8 cellular contexts compared by ENCODE assay signal in genomic region chr20:63642518-63643247, GRCh38. TPM values are rescaled to one million over a fixed set of nuclear protein-coding genes. Genes with fewer than 3 reads are reported as not detected.
DNase-seq lines count a peak whose midpoint lies in the region; ATAC-seq and TF ChIP-seq lines count a peak whose summit lies in the region.

No MANE protein-coding gene starts in this region.

- no peak for DNase-seq in activated T-cell treated with anti-CD3 and anti-CD28 coated beads, Interleukin-2, amount 50 U/mL, for 72 hours
- DNase-seq in activated T-cell treated with anti-CD3 and anti-CD28 coated beads, Interleukin-2, amount 50 U/mL, for 48 hours = no peak
- no peak for DNase-seq in activated CD8-positive, alpha-beta T cell treated with anti-CD3 and anti-CD28 coated beads, Interleukin-2, amount 10 ng/mL, durations not matched to agents 7 days and 5 days
- DNase-seq in kidney epithelial cell (ENCODE audit: low read depth) (no peak), thyroid gland (peak in 1 of 2 donors; percentile 42), HEK293T (ENCODE audit: extremely low spot score) (no peak)

- peaks cover 30% of the 10 kb centered on the region for H3K4me1 Mint-ChIP-seq in activated T-cell treated with anti-CD3 and anti-CD28 coated beads, Interleukin-2, amount 50 U/mL, for 72 hours (ENCODE audit: low read depth)
- H3K4me1 Mint-ChIP-seq in activated CD8-positive, alpha-beta T cell treated with anti-CD3 and anti-CD28 coated beads, Interleukin-2, amount 10 ng/mL, durations not matched to agents 7 days and 5 days (ENCODE audit: low read depth) = peaks cover 18% of the 10 kb centered on the region

- no peaks in the 10 kb centered on the region for H3K9me3 ChIP-seq in thyroid gland

- intact Hi-C loops in thyroid gland (cut with DNase I) = loop anchor here (10.0 kb wide), 1 partner anchor 68 kb away; the partner anchor contains the start of gene HELZ2

- POLR2A ChIA-PET in activated CD8-positive, alpha-beta T cell treated with anti-CD3 and anti-CD28 coated beads, Interleukin-2, amount 10 ng/mL, durations not matched to agents 7 days and 5 days (lab: Charles Lee) = interaction anchor here (1.3 to 2.5 kb wide), 4 partner anchors 9 to 68 kb away, joined by 4 to 34 read pairs (median 13); partner anchors contain the start of genes GMEB2, HELZ2 and RTEL1
- POLR2A ChIA-PET in HEK293T (lab: Yijun Ruan, JAX) = interaction anchor here (0.7 to 3.6 kb wide), 6 partner anchors 9 to 222 kb away, joined by 3 to 25 read pairs (median 6); partner anchors contain the start of genes ARFRP1, GMEB2, RTEL1 and STMN3

- H3K36me3 ChIP-seq in kidney epithelial cell (ENCODE audit: control insufficient read depth, insufficient read depth, low read length) (no peaks in the 10 kb centered on the region), thyroid gland (no peaks in the 10 kb centered on the region)

- peaks cover 0 to 2% of the 10 kb centered on the region in 2 donors for H3K36me3 Mint-ChIP-seq in activated T-cell treated with anti-CD3 and anti-CD28 coated beads, Interleukin-2, amount 50 U/mL, for 72 hours (ENCODE audit: insufficient read depth in 2 of 2)
- peaks cover 6% of the 10 kb centered on the region for H3K36me3 Mint-ChIP-seq in activated CD8-positive, alpha-beta T cell treated with anti-CD3 and anti-CD28 coated beads, Interleukin-2, amount 10 ng/mL, durations not matched to agents 7 days and 5 days (ENCODE audit: low read depth)

- peak overlapping the region; percentile 8 to 75 (median 74) for H3K27ac ChIP-seq in thyroid gland

- H3K27ac Mint-ChIP-seq in activated T-cell treated with anti-CD3 and anti-CD28 coated beads, Interleukin-2, amount 50 U/mL, for 72 hours = no peak overlapping the region
- peak overlapping the region; percentile 76 for H3K27ac Mint-ChIP-seq in activated CD8-positive, alpha-beta T cell treated with anti-CD3 and anti-CD28 coated beads, Interleukin-2, amount 10 ng/mL, durations not matched to agents 7 days and 5 days

- TF ChIP-seq CTCF in kidney epithelial cell (IDR thresholded peaks at IDR 0.05; ENCODE audit: insufficient read depth, low read length, poor library complexity, severe bottlenecking) = no peak
- no peak for TF ChIP-seq CTCF in thyroid gland (IDR thresholded peaks at IDR 0.05)

- H3K27me3 Mint-ChIP-seq in activated T-cell treated with anti-CD3 and anti-CD28 coated beads, Interleukin-2, amount 50 U/mL, for 72 hours (ENCODE audit: low read depth) = no peaks in the 10 kb centered on the region
- no peaks in the 10 kb centered on the region for H3K27me3 Mint-ChIP-seq in activated CD8-positive, alpha-beta T cell treated with anti-CD3 and anti-CD28 coated beads, Interleukin-2, amount 10 ng/mL, durations not matched to agents 7 days and 5 days (ENCODE audit: low read depth)

- TF ChIP-seq POLR2A in thyroid gland (IDR thresholded peaks at IDR 0.05) = no peak

- H3K4me3 ChIP-seq in kidney epithelial cell (ENCODE audit: low read depth, low read length) (peak overlapping the region; percentile 36), thyroid gland (replicated peaks in 1 of 3) (peak overlapping the region in 2 of 3 donors; percentile 8 to 41)

- H3K4me3 Mint-ChIP-seq in activated T-cell treated with anti-CD3 and anti-CD28 coated beads, Interleukin-2, amount 50 U/mL, for 72 hours = peak overlapping the region; percentile 69 to 81
- H3K4me3 Mint-ChIP-seq in activated CD8-positive, alpha-beta T cell treated with anti-CD3 and anti-CD28 coated beads, Interleukin-2, amount 10 ng/mL, durations not matched to agents 7 days and 5 days = peak overlapping the region; percentile 62

- H3K9me3 Mint-ChIP-seq in activated T-cell treated with anti-CD3 and anti-CD28 coated beads, Interleukin-2, amount 50 U/mL, for 72 hours = peaks cover 0 to 3% of the 10 kb centered on the region in 2 donors
- no peaks in the 10 kb centered on the region for H3K9me3 Mint-ChIP-seq in activated CD8-positive, alpha-beta T cell treated with anti-CD3 and anti-CD28 coated beads, Interleukin-2, amount 10 ng/mL, durations not matched to agents 7 days and 5 days (ENCODE audit: insufficient read depth)

- H3K27me3 ChIP-seq in kidney epithelial cell (ENCODE audit: control insufficient read depth, insufficient read depth, low read length) (no peaks in the 10 kb centered on the region), thyroid gland (no peaks in the 10 kb centered on the region)

- WGBS in thyroid gland, 2 donors = 49 to 90% methylated on average over 6 to 10 of the region's 31 CpGs

- CTCF ChIA-PET in activated CD8-positive, alpha-beta T cell treated with anti-CD3 and anti-CD28 coated beads, Interleukin-2, amount 10 ng/mL, durations not matched to agents 7 days and 5 days (lab: Charles Lee) = interaction anchor here (0.6 to 2.6 kb wide), 18 partner anchors 9 to 415 kb away, joined by 3 to 39 read pairs (median 4); partner anchors contain the start of genes GMEB2, PTK6, RTEL1 and STMN3
- CTCF ChIA-PET in HEK293T (lab: Yijun Ruan, JAX) = interaction anchor here (0.9 to 1.7 kb wide), 4 partner anchors 9 to 105 kb away, joined by 3 to 7 read pairs (median 4); partner anchors contain the start of genes PTK6 and RTEL1

- H3K4me1 ChIP-seq in thyroid gland = peaks cover 10 to 18% of the 10 kb centered on the region in 2 donors

- no peak for ATAC-seq in activated T-cell treated with anti-CD3 and anti-CD28 coated beads, Interleukin-2, amount 50 U/mL, for 72 hours (replicated peaks in 1 of 2)
- ATAC-seq in activated CD8-positive, alpha-beta T cell treated with anti-CD3 and anti-CD28 coated beads, Interleukin-2, amount 10 ng/mL, durations not matched to agents 7 days and 5 days = no peak
- no peak for ATAC-seq in HG03342 (IDR thresholded peaks at IDR 0.05; ENCODE audit: unreplicated experiment)
- ATAC-seq in GM19324 (IDR thresholded peaks at IDR 0.05; ENCODE audit: low FRiP score, unreplicated experiment) = no peak

TF ChIP-seq in HEK293T, 16 proteins besides CTCF, POLR2A, EP300 and RAD21:
- TF ChIP-seq SP1 (IDR thresholded peaks at IDR 0.05) (no peak), HDGF (IDR thresholded peaks at IDR 0.05; ENCODE audit: borderline replicate concordance) (no peak)

RNA-seq across cellular contexts. Expression of gene STMN3, which starts 10.5 kb away (rescaled TPM):
- total RNA-seq in activated T-cell treated with anti-CD3 and anti-CD28 coated beads, Interleukin-2, amount 50 U/mL, for 72 hours = 10 to 100 TPM; 14.4 to 21.8 TPM
- 10 to 100 TPM; 13.1 to 13.3 TPM for total RNA-seq in activated CD8-positive, alpha-beta T cell treated with anti-CD3 and anti-CD28 coated beads, Interleukin-2, amount 10 ng/mL, durations not matched to agents 7 days and 5 days
- total RNA-seq in kidney epithelial cell (40.8 and 41.1 TPM in 2 replicates), thyroid gland (10 to 100 TPM; 53.7 to 84.0 (median 66.1) TPM)

RNA-seq across cellular contexts. Expression of gene RTEL1, which starts 15.4 kb away (rescaled TPM):
- total RNA-seq in activated T-cell treated with anti-CD3 and anti-CD28 coated beads, Interleukin-2, amount 50 U/mL, for 72 hours = 10 to 100 TPM; 26.8 to 34.6 TPM
- 10 to 100 TPM; 49.8 to 54.3 TPM for total RNA-seq in activated CD8-positive, alpha-beta T cell treated with anti-CD3 and anti-CD28 coated beads, Interleukin-2, amount 10 ng/mL, durations not matched to agents 7 days and 5 days
- total RNA-seq in kidney epithelial cell (18.6 and 30.7 TPM in 2 replicates), thyroid gland (10 to 100 TPM; 14.1 to 87.4 (median 54.2) TPM)

RNA-seq across cellular contexts. Expression of gene GMEB2, which starts 15.8 kb away (rescaled TPM):
- 10 to 100 TPM; 17.5 to 22.8 TPM for total RNA-seq in activated T-cell treated with anti-CD3 and anti-CD28 coated beads, Interleukin-2, amount 50 U/mL, for 72 hours
- 10 to 100 TPM; 16.2 TPM for total RNA-seq in activated CD8-positive, alpha-beta T cell treated with anti-CD3 and anti-CD28 coated beads, Interleukin-2, amount 10 ng/mL, durations not matched to agents 7 days and 5 days
- 14.4 and 17.7 TPM in 2 replicates for total RNA-seq in kidney epithelial cell
- total RNA-seq in thyroid gland = 10 to 100 TPM; 23.1 to 34.9 (median 29.9) TPM

RNA-seq across cellular contexts. Expression of gene TNFRSF6B, which starts 53.8 kb away (rescaled TPM):
- total RNA-seq in activated T-cell treated with anti-CD3 and anti-CD28 coated beads, Interleukin-2, amount 50 U/mL, for 72 hours = 1 to 10 TPM; 1.0 to 1.2 TPM
- not detected for total RNA-seq in activated CD8-positive, alpha-beta T cell treated with anti-CD3 and anti-CD28 coated beads, Interleukin-2, amount 10 ng/mL, durations not matched to agents 7 days and 5 days
- 97.0 and 119 TPM in 2 replicates for total RNA-seq in kidney epithelial cell
- total RNA-seq in thyroid gland = 10 to 100 TPM in 2 of 4 donors, 1 to 10 TPM in 2; 6.7 to 15.5 (median 10.5) TPM
